ENCODE assay signal across 24 cellular contexts in genomic region chr3:129929383-129929782, GRCh38. TPM values are rescaled to one million over a fixed set of nuclear protein-coding genes. Genes with fewer than 3 reads are reported as not detected.
"Had no signal": no experiment of that assay in that cellular context is flagged by ENCODE, and none has a peak within 500 bp of the region (broad histone marks: within the 10 kb centered on the region; RNA-seq: fewer than 3 reads in every experiment).

No MANE protein-coding gene starts in this region.

- H3K4me3 ChIP-seq: MG63, SJSA1, SK-N-MC had no signal

- H3K9me3 ChIP-seq: SJSA1 had no signal

- H3K36me3 ChIP-seq: MG63, SJSA1 had no signal

- DNase-seq: KBM-7, MG63, NCI-H1092 treated with DMSO at 0.1 percent for 48 hours, NCI-H1436, NCI-H187, NCI-H2029, NCI-H2081 treated with DMSO at 0.1 percent for 48 hours, NCI-H2171, NCI-H226, NCI-H446, NCI-H510A, NCI-H524 treated with DMSO at 0.1 percent for 48 hours, NCI-H69, NCI-H774, Right ventricle myocardium superior, RPMI8226, SIG-M5 had no signal

- FAIRE-seq: HTR-8/SVneo, RCC 7860 had no signal

- H3K4me1 ChIP-seq: SJSA1 had no signal

- H3K4me3 Mint-ChIP-seq: IgD-negative memory B cell had no signal

- H3K27ac ChIP-seq: HL-60, SJSA1, SK-N-MC had no signal

- H3K27me3 ChIP-seq: MG63, SJSA1 had no signal

RNA-seq across cellular contexts. Expression of gene TRH, which starts 45.1 kb away (rescaled TPM):
- total RNA-seq: LHCN-M2, Right ventricle myocardium superior, SJSA1 had no signal
- polyA plus RNA-seq: IgD-negative memory B cell had no signal
